In the genomic region with DNA sequence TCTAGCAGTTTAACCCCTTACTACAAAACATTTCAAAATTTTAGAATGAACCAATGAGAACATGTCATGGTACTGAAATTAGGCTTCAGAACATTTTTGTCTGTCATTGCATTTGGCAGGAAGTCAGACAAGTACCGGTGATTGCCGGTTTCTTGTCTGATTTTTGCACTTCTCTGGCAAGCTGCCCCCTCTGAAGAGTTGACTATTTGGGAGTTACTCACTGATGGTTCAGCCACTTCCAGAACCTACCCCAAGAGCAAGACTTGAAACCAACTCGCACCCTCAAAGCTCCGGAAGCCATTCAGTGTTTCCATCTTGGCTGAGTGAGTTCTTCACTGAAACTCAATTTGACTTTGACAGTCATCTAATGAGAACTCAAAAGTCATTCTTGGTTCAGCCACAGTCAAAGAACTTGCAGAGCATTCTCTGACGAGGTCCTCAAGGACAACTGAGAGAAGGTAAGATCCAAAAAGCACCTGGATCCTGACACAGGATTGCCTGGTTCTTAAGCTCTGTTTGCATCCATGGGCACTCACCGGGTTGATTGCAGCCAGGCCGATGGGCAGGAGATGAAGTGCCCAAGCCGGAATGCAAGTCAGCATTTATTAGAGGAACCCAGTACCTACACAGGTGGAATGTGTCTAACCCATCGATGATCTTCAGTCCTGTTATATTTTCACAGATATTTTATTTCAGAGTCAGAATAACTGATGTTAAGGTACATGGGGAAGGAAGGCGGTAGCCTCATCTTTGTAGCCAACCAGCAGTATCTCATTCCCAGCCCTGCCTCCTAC, we compare ENCODE assay signal across 26 cellular contexts.
DNase-seq lines count a peak whose midpoint lies in the region; ATAC-seq, FAIRE-seq and TF ChIP-seq lines count a peak whose summit lies in the region.
"Had no signal": no experiment of that assay in that cellular context is flagged by ENCODE, and none has a peak within 500 bp of the region (broad histone marks: within the 10 kb centered on the region; RNA-seq: fewer than 3 reads in every experiment).

No MANE protein-coding gene starts in this region.

- no peak for TF ChIP-seq RAD21 in A549 (conservative IDR thresholded peaks at IDR 0.05 in 1 of 2, IDR thresholded peaks at IDR 0.05 in 1 of 2)

- H3K4me2 ChIP-seq in A549 (no peak overlapping the region), keratinocyte (ENCODE audit: control insufficient read depth, extremely low read depth, insufficient read depth, low read depth, low read length) (no peak overlapping the region)
- H3K4me2 ChIP-seq: hepatocyte, neural progenitor cell had no signal

- peak; percentile 62 for ATAC-seq in activated CD8-positive, alpha-beta T cell treated with anti-CD3 and anti-CD28 coated beads for 36 hours
- no peak for ATAC-seq in activated CD8-positive, alpha-beta T cell treated with anti-CD3 and anti-CD28 coated beads, Interleukin-2, amount 10 ng/mL, durations not matched to agents 7 days and 5 days
- ATAC-seq in A549 (no peak), gastroesophageal sphincter (no peak), GM18873 (IDR thresholded peaks at IDR 0.05; ENCODE audit: low FRiP score, unreplicated experiment) (no peak)
- ATAC-seq: left colon, right cardiac atrium, T-helper 17 cell had no signal

- H3K27me3 Mint-ChIP-seq in activated CD8-positive, alpha-beta T cell treated with anti-CD3 and anti-CD28 coated beads for 36 hours = peaks cover 16% of the 10 kb centered on the region
- peaks cover 16% of the 10 kb centered on the region for H3K27me3 Mint-ChIP-seq in activated CD8-positive, alpha-beta T cell treated with anti-CD3 and anti-CD28 coated beads, Interleukin-2, amount 10 ng/mL, durations not matched to agents 7 days and 5 days (ENCODE audit: low read depth)
- H3K27me3 Mint-ChIP-seq: type B pancreatic cell had no signal

- TF ChIP-seq EP300 in A549 (IDR thresholded peaks at IDR 0.05) = no peak
- TF ChIP-seq EP300 in gastroesophageal sphincter (IDR thresholded peaks at IDR 0.05) = no peak

- TF ChIP-seq POLR2A in A549 (IDR thresholded peaks at IDR 0.05; ENCODE audit: low read length) (no peak), gastroesophageal sphincter (IDR thresholded peaks at IDR 0.05) (no peak)

- peak; percentile 19 for DNase-seq in activated CD8-positive, alpha-beta T cell treated with anti-CD3 and anti-CD28 coated beads for 36 hours
- no peak for DNase-seq in activated CD8-positive, alpha-beta T cell treated with anti-CD3 and anti-CD28 coated beads, Interleukin-2, amount 10 ng/mL, durations not matched to agents 7 days and 5 days
- DNase-seq in A549 (ENCODE audit: low read depth in 1 of 2, low spot score in 1 of 2) (no peak), OCI-M1 (lab: John Stamatoyannopoulos, UW) (peak; percentile 38), keratinocyte (ENCODE audit: low read depth, low spot score) (no peak), HPDE6-E6E7 (ENCODE audit: extremely low spot score) (no peak)
- DNase-seq: dermis blood vessel endothelial cell, DMS153, GOT3, HFFc6, left colon, NCI-H446 treated with DMSO at 0.1 percent for 48 hours, NCI-H82, right cardiac atrium, T-helper 17 cell had no signal

- intact Hi-C loops in activated CD8-positive, alpha-beta T cell treated with anti-CD3 and anti-CD28 coated beads for 36 hours (cut with micrococcal nuclease) = no loop called here

- H3K36me3 ChIP-seq in keratinocyte (ENCODE audit: control insufficient read depth in 2 of 2, extremely low read depth in 1 of 2, insufficient read depth in 2 of 2, low read length in 2 of 2) (no peaks in the 10 kb centered on the region), gastroesophageal sphincter (no peaks in the 10 kb centered on the region)

- H3K27ac Mint-ChIP-seq in activated CD8-positive, alpha-beta T cell treated with anti-CD3 and anti-CD28 coated beads for 36 hours = no peak overlapping the region
- no peak overlapping the region for H3K27ac Mint-ChIP-seq in activated CD8-positive, alpha-beta T cell treated with anti-CD3 and anti-CD28 coated beads, Interleukin-2, amount 10 ng/mL, durations not matched to agents 7 days and 5 days
- H3K27ac Mint-ChIP-seq: activated T-helper 2 cell treated with anti-CD3 and anti-CD28 coated beads, Interferon-gamma antibody, Interleukin-2, Interleukin-4, amounts not matched to agents 10 μg/mL and 5 μg/mL and 100 μg/mL, durations not matched to agents 14 hours and 24 hours and 36 hours; HFFc6; memory B cell; neural progenitor cell; type B pancreatic cell had no signal

- no peak overlapping the region for H3K9ac ChIP-seq in keratinocyte (ENCODE audit: control insufficient read depth, extremely low read depth, insufficient read depth, low read length)
- H3K9ac ChIP-seq: neural progenitor cell, parathyroid adenoma had no signal

- no peaks in the 10 kb centered on the region for H3K9me3 Mint-ChIP-seq in activated CD8-positive, alpha-beta T cell treated with anti-CD3 and anti-CD28 coated beads for 36 hours
- no peaks in the 10 kb centered on the region for H3K9me3 Mint-ChIP-seq in activated CD8-positive, alpha-beta T cell treated with anti-CD3 and anti-CD28 coated beads, Interleukin-2, amount 10 ng/mL, durations not matched to agents 7 days and 5 days (ENCODE audit: insufficient read depth)
- H3K9me3 Mint-ChIP-seq: activated T-helper 2 cell treated with anti-CD3 and anti-CD28 coated beads, Interferon-gamma antibody, Interleukin-2, Interleukin-4, amounts not matched to agents 10 μg/mL and 5 μg/mL and 100 μg/mL, durations not matched to agents 14 hours and 24 hours and 36 hours; HFFc6; memory B cell had no signal

- whole genome bisulfite sequencing in A549 (ENCODE audit: missing lambda C conversion rate) = 55% methylated on average over 10 of the region's 10 CpGs
- WGBS in gastroesophageal sphincter (ENCODE audit: low coverage in 1 of 2), 2 donors = 60 to 100% methylated on average over 3 to 4 of the region's 10 CpGs

- FAIRE-seq in A549 (lab: Jason Lieb, UNC) (no peak), keratinocyte (lab: Jason Lieb, UNC) (peak; percentile 73)
- FAIRE-seq: endometrium, frontal cortex had no signal

- no peak overlapping the region for H3K27ac ChIP-seq in A549
- H3K27ac ChIP-seq in keratinocyte (ENCODE audit: control insufficient read depth, insufficient read depth, low read length) = no peak overlapping the region
- H3K27ac ChIP-seq in gastroesophageal sphincter = no peak overlapping the region
- H3K27ac ChIP-seq: hepatocyte, HL-60, neural progenitor cell, parathyroid adenoma had no signal

- TF ChIP-seq CTCF in activated CD8-positive, alpha-beta T cell treated with anti-CD3 and anti-CD28 coated beads for 36 hours (IDR thresholded peaks at IDR 0.05) = no peak
- TF ChIP-seq CTCF in A549 (IDR thresholded peaks at IDR 0.05) = no peak
- TF ChIP-seq CTCF in keratinocyte (optimal IDR thresholded peaks at IDR 0.05 in 1 of 3, IDR thresholded peaks at IDR 0.05 in 1 of 3, conservative IDR thresholded peaks at IDR 0.05 in 1 of 3; ENCODE audit: extremely low read depth in 1 of 3, insufficient read depth in 2 of 3, low read length in 3 of 3) = no peak
- no peak for TF ChIP-seq CTCF in gastroesophageal sphincter (IDR thresholded peaks at IDR 0.05)

- H3K9me3 ChIP-seq in A549 (no peaks in the 10 kb centered on the region; the same call in 2 of the 3 replicates), keratinocyte (ENCODE audit: control insufficient read depth, low read depth, low read length) (no peaks in the 10 kb centered on the region), gastroesophageal sphincter (no peaks in the 10 kb centered on the region)

- POLR2A ChIA-PET in activated CD8-positive, alpha-beta T cell treated with anti-CD3 and anti-CD28 coated beads for 36 hours (lab: Charles Lee) = interaction anchor here (0.6 kb wide), 1 partner anchor 10 kb away, joined by 4 read pairs; no protein-coding TSS in a partner anchor
- POLR2A ChIA-PET in activated CD8-positive, alpha-beta T cell treated with anti-CD3 and anti-CD28 coated beads, Interleukin-2, amount 10 ng/mL, durations not matched to agents 7 days and 5 days (lab: Charles Lee) = interaction anchor here (0.7 kb wide), 1 partner anchor 24 kb away, joined by 3 read pairs; no protein-coding TSS in a partner anchor
- POLR2A ChIA-PET in A549 (lab: Yijun Ruan, JAX) = no interaction called here

- no peaks in the 10 kb centered on the region for H3K36me3 Mint-ChIP-seq in activated CD8-positive, alpha-beta T cell treated with anti-CD3 and anti-CD28 coated beads for 36 hours (ENCODE audit: low read depth)
- no peaks in the 10 kb centered on the region for H3K36me3 Mint-ChIP-seq in activated CD8-positive, alpha-beta T cell treated with anti-CD3 and anti-CD28 coated beads, Interleukin-2, amount 10 ng/mL, durations not matched to agents 7 days and 5 days (ENCODE audit: low read depth)
- H3K36me3 Mint-ChIP-seq: memory B cell had no signal

- dilution Hi-C loops in keratinocyte (cut with MboI; ENCODE audit: extremely low pct_ligation_motif_present, low sequenced_read_pairs) = no loop called here

- H3K4me1 ChIP-seq in A549 (no peaks in the 10 kb centered on the region), keratinocyte (ENCODE audit: control insufficient read depth, extremely low read depth, insufficient read depth, low read length) (peaks cover 8% of the 10 kb centered on the region), gastroesophageal sphincter (no peaks in the 10 kb centered on the region)
- H3K4me1 ChIP-seq: parathyroid adenoma had no signal

- no peaks in the 10 kb centered on the region for H4K20me1 ChIP-seq in keratinocyte (ENCODE audit: control insufficient read depth, extremely low read depth, insufficient read depth, low read length)

- H3K27me3 ChIP-seq in keratinocyte (ENCODE audit: control insufficient read depth, extremely low read depth, insufficient read depth, low read length) (no peaks in the 10 kb centered on the region), gastroesophageal sphincter (peaks cover 37% of the 10 kb centered on the region)
- H3K27me3 ChIP-seq: hepatocyte, neural progenitor cell had no signal

- H3K79me2 ChIP-seq in keratinocyte (ENCODE audit: control insufficient read depth, insufficient read depth, low read length) = no peaks in the 10 kb centered on the region
- H3K79me2 ChIP-seq: hepatocyte, parathyroid adenoma had no signal

- CTCF ChIA-PET in activated CD8-positive, alpha-beta T cell treated with anti-CD3 and anti-CD28 coated beads for 36 hours (lab: Charles Lee) = no interaction called here
- CTCF ChIA-PET in activated CD8-positive, alpha-beta T cell treated with anti-CD3 and anti-CD28 coated beads, Interleukin-2, amount 10 ng/mL, durations not matched to agents 7 days and 5 days (lab: Charles Lee) = interaction anchor here (0.8 to 1.2 kb wide), 2 partner anchors 44 kb away, joined by 3 read pairs; no protein-coding TSS in a partner anchor
- CTCF ChIA-PET in A549 (lab: Yijun Ruan, JAX) = interaction anchor here (0.7 to 1.7 kb wide), 2 partner anchors 15 to 44 kb away, joined by 3 to 5 read pairs; no protein-coding TSS in a partner anchor

- H3K4me3 ChIP-seq in A549 (no peak overlapping the region), keratinocyte (ENCODE audit: control insufficient read depth in 2 of 3, extremely low read depth in 1 of 3, insufficient read depth in 2 of 3, low read depth in 1 of 3, low read length in 3 of 3) (no peak overlapping the region), gastroesophageal sphincter (no peak overlapping the region)
- H3K4me3 ChIP-seq: hepatocyte, neural progenitor cell had no signal

- H3K4me1 Mint-ChIP-seq in activated CD8-positive, alpha-beta T cell treated with anti-CD3 and anti-CD28 coated beads for 36 hours (ENCODE audit: low read depth) = no peaks in the 10 kb centered on the region
- H3K4me1 Mint-ChIP-seq in activated CD8-positive, alpha-beta T cell treated with anti-CD3 and anti-CD28 coated beads, Interleukin-2, amount 10 ng/mL, durations not matched to agents 7 days and 5 days (ENCODE audit: low read depth) = no peaks in the 10 kb centered on the region
- H3K4me1 Mint-ChIP-seq: neural progenitor cell, T-helper 17 cell had no signal

- no peak overlapping the region for H2AFZ ChIP-seq in keratinocyte (ENCODE audit: control insufficient read depth, low read length)
- H2AFZ ChIP-seq: hepatocyte, neural progenitor cell, parathyroid adenoma had no signal

- no peak overlapping the region for H3K4me3 Mint-ChIP-seq in activated CD8-positive, alpha-beta T cell treated with anti-CD3 and anti-CD28 coated beads for 36 hours
- H3K4me3 Mint-ChIP-seq in activated CD8-positive, alpha-beta T cell treated with anti-CD3 and anti-CD28 coated beads, Interleukin-2, amount 10 ng/mL, durations not matched to agents 7 days and 5 days = no peak overlapping the region
- H3K4me3 Mint-ChIP-seq: HFFc6, memory B cell, neural progenitor cell, T-helper 17 cell, type B pancreatic cell had no signal

- no peaks in the 10 kb centered on the region for H3K9me1 ChIP-seq in keratinocyte (ENCODE audit: control insufficient read depth, extremely low read depth, insufficient read depth, low read length)

Comparison
In these comparisons a context has a peak if more than half of its experiments do, and no peak if none do; other contexts are left out.
1. DNase-seq: peak in activated CD8-positive, alpha-beta T cell treated with anti-CD3 and anti-CD28 coated beads for 36 hours (single experiment) and OCI-M1 (single experiment); none in activated CD8-positive, alpha-beta T cell treated with anti-CD3 and anti-CD28 coated beads, Interleukin-2, amount 10 ng/mL, durations not matched to agents 7 days and 5 days (single experiment), A549 (0 of 2), keratinocyte (single experiment) and HPDE6-E6E7 (single experiment).